8 cellular contexts compared by ENCODE assay signal in genomic region chr2:98464772-98465310, GRCh38. TPM values are rescaled to one million over a fixed set of nuclear protein-coding genes. Genes with fewer than 3 reads are reported as not detected.
DNase-seq lines count a peak whose midpoint lies in the region; ATAC-seq and TF ChIP-seq lines count a peak whose summit lies in the region.

No MANE protein-coding gene starts in this region.

- no peaks in the 10 kb centered on the region for H3K27me3 ChIP-seq in skeletal muscle tissue (ENCODE audit: control insufficient read depth in 3 of 3, insufficient read depth in 3 of 3, low read length in 3 of 3)

- BruUV-seq in Calu3 (replicated peaks; lab: Mats Ljungman, UMichigan), result no TSS peak

- H3K4me1 Mint-ChIP-seq in chondrocyte (ENCODE audit: low read depth), result peaks cover 43% of the 10 kb centered on the region
- peaks cover 49% of the 10 kb centered on the region for H3K4me1 Mint-ChIP-seq in Calu3 (ENCODE audit: low read depth, unreplicated experiment)

- DNase-seq in MV-4-11 (lab: John Stamatoyannopoulos, UW), result peak; percentile 99
- no peak for DNase-seq in chondrocyte (ENCODE audit: low spot score)
- no peak for DNase-seq in cerebellar nuclear complex (lab: John Stamatoyannopoulos, UW)
- no peak for DNase-seq in Calu3
- DNase-seq in stimulated activated CD4-positive, alpha-beta T cell treated with anti-CD3 and anti-CD28 coated beads, Interleukin-2, amount 100 ng/mL, for 48 hours, result no peak

- TF ChIP-seq CTCF in chondrocyte (IDR thresholded peaks at IDR 0.05), result no peak
- TF ChIP-seq CTCF in Calu3 (IDR thresholded peaks at IDR 0.05; ENCODE audit: unreplicated experiment), result no peak

- H3K36me3 ChIP-seq in skeletal muscle tissue (ENCODE audit: control insufficient read depth in 3 of 3, insufficient read depth in 3 of 3, low read length in 3 of 3), result peaks cover 0 to 4% (median 0%) of the 10 kb centered on the region in 3 donors

- no peak overlapping the region for H3K4me3 Mint-ChIP-seq in chondrocyte (ENCODE audit: unreplicated experiment)
- no peak overlapping the region for H3K4me3 Mint-ChIP-seq in Calu3 (ENCODE audit: low read depth, unreplicated experiment)

- H3K9me3 Mint-ChIP-seq in chondrocyte (ENCODE audit: low read depth), result no peaks in the 10 kb centered on the region
- no peaks in the 10 kb centered on the region for H3K9me3 Mint-ChIP-seq in Calu3 (ENCODE audit: low read depth, unreplicated experiment)

- H3K4me1 ChIP-seq in skeletal muscle tissue (ENCODE audit: control insufficient read depth in 3 of 3, insufficient read depth in 3 of 3, low read length in 3 of 3), result peaks cover 28 to 49% (median 39%) of the 10 kb centered on the region in 3 donors

- peak overlapping the region in 1 of 3 donors; percentile 7 for H3K9ac ChIP-seq in skeletal muscle tissue (ENCODE audit: low read depth in 1 of 3, low read length in 3 of 3)

- no peaks in the 10 kb centered on the region for H3K27me3 Mint-ChIP-seq in chondrocyte (ENCODE audit: low read depth)
- no peaks in the 10 kb centered on the region for H3K27me3 Mint-ChIP-seq in Calu3 (ENCODE audit: unreplicated experiment)

- TF ChIP-seq POLR2A in GM18505 (IDR thresholded peaks at IDR 0.05; ENCODE audit: borderline replicate concordance, extremely low read depth, insufficient read depth, insufficient read length), result peak; percentile 56

- H3K27ac ChIP-seq in skeletal muscle tissue (ENCODE audit: low read depth, low read length), result peak overlapping the region; percentile 28

- H3K27ac Mint-ChIP-seq in chondrocyte (ENCODE audit: unreplicated experiment) (peak overlapping the region; percentile 0), Calu3 (ENCODE audit: unreplicated experiment) (no peak overlapping the region)

- CTCF ChIA-PET in Calu3 (lab: Charles Lee), result interaction anchor here (1.1 to 1.3 kb wide), 2 partner anchors 9 to 11 kb away, joined by 3 to 4 read pairs; no protein-coding TSS in a partner anchor

- ATAC-seq in GM18505 (IDR thresholded peaks at IDR 0.05; ENCODE audit: unreplicated experiment) (peak; percentile 33), GM21825 (IDR thresholded peaks at IDR 0.05; ENCODE audit: unreplicated experiment) (peak; percentile 43)

- H3K9me3 ChIP-seq in skeletal muscle tissue (ENCODE audit: control insufficient read depth in 3 of 3, low read length in 3 of 3), result no peaks in the 10 kb centered on the region

- H3K36me3 Mint-ChIP-seq in chondrocyte (ENCODE audit: low read depth) (no peaks in the 10 kb centered on the region), Calu3 (ENCODE audit: insufficient read depth, unreplicated experiment) (no peaks in the 10 kb centered on the region)

- intact Hi-C loops in Calu3 (cut with micrococcal nuclease; ENCODE audit: unreplicated experiment), result no loop called here

- no peak overlapping the region for H3K4me3 ChIP-seq in skeletal muscle tissue (ENCODE audit: low read length in 3 of 3)

RNA-seq across cellular contexts. Expression of gene INPP4A, which starts 20.2 kb away (rescaled TPM):
- total RNA-seq in chondrocyte (25.9 to 33.3 TPM (median 26.1 TPM) in 3 replicates), skeletal muscle tissue (12.5 TPM), Calu3 (2022) (26.7 and 28.2 TPM in 2 replicates)
